17 cellular contexts compared by ENCODE assay signal in the genomic region with DNA sequence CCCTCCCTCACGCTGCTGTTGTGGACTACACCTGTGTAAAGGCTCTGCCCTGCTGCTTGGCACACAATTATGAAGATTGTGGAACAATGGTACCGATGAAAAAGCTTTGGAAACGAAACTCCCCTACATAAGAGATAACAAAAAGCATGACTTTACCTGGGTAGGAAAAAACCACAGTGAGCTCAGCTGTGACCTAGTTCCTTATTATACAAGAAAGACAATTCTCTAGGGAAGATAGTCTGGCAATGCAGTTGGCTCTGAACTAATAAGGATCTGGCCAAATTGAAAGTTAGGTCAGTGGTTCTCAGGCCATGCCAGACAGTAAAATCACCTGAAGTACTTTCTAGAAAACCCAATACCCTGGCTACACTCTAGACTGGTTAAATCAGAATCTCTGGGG. TPM values are rescaled to one million over a fixed set of nuclear protein-coding genes. Genes with fewer than 3 reads are reported as not detected.
"Had no signal": no experiment of that assay in that cellular context is flagged by ENCODE, and none has a peak within 500 bp of the region (broad histone marks: within the 10 kb centered on the region; RNA-seq: fewer than 3 reads in every experiment).

No MANE protein-coding gene starts in this region.

- H3K27ac ChIP-seq: gastrocnemius medialis, pancreas, thoracic aorta had no signal

- H3K36me3 ChIP-seq: gastrocnemius medialis, pancreas, thoracic aorta had no signal

- H3K9me3 Mint-ChIP-seq: activated CD4-positive, alpha-beta memory T cell treated with anti-CD3 and anti-CD28 coated beads, Interleukin-2, amount 10 ng/mL, durations not matched to agents 7 days and 5 days; activated naive CD4-positive, alpha-beta T cell treated with anti-CD3 and anti-CD28 coated beads, Interleukin-2, amount 10 ng/mL, durations not matched to agents 7 days and 5 days; activated T-helper 2 cell treated with anti-CD3 and anti-CD28 coated beads, Interferon-gamma antibody, Interleukin-2, Interleukin-4, amounts not matched to agents 10 μg/mL and 5 μg/mL and 100 μg/mL, durations not matched to agents 14 hours and 24 hours and 36 hours; neural crest cell; stimulated activated naive CD8-positive, alpha-beta T cell treated with anti-CD3 and anti-CD28 coated beads, Interleukin-15, amount 100 ng/mL, for 72 hours had no signal

- ATAC-seq: activated CD4-positive, CD25-positive, alpha-beta regulatory T cell treated with anti-CD3 and anti-CD28 coated beads, Interleukin-2, amount 50 U/mL, for 24 hours; gastrocnemius medialis; heart right ventricle; left lobe of liver; pancreas; stimulated activated naive CD8-positive, alpha-beta T cell treated with anti-CD3 and anti-CD28 coated beads, Interleukin-15, amount 100 ng/mL, for 72 hours had no signal

- H3K27ac Mint-ChIP-seq: activated CD4-positive, alpha-beta memory T cell treated with anti-CD3 and anti-CD28 coated beads, Interleukin-2, amount 10 ng/mL, durations not matched to agents 7 days and 5 days; stimulated activated naive CD8-positive, alpha-beta T cell treated with anti-CD3 and anti-CD28 coated beads, Interleukin-15, amount 100 ng/mL, for 72 hours had no signal

- H3K4me3 ChIP-seq: gastrocnemius medialis, heart right ventricle, pancreas, thoracic aorta had no signal

- H3K36me3 Mint-ChIP-seq: activated naive CD4-positive, alpha-beta T cell treated with anti-CD3 and anti-CD28 coated beads, Interleukin-2, amount 10 ng/mL, durations not matched to agents 7 days and 5 days had no signal

- H3K4me3 Mint-ChIP-seq: activated CD4-positive, alpha-beta memory T cell treated with anti-CD3 and anti-CD28 coated beads, Interleukin-2, amount 10 ng/mL, durations not matched to agents 7 days and 5 days; activated naive CD4-positive, alpha-beta T cell treated with anti-CD3 and anti-CD28 coated beads, Interleukin-2, amount 10 ng/mL, durations not matched to agents 7 days and 5 days; neural crest cell; stimulated activated naive CD8-positive, alpha-beta T cell treated with anti-CD3 and anti-CD28 coated beads, Interleukin-15, amount 100 ng/mL, for 72 hours had no signal

- FAIRE-seq: colon, islet of Langerhans, pancreas, urothelium cell line had no signal

- H3K9me3 ChIP-seq: gastrocnemius medialis, heart right ventricle, pancreas, thoracic aorta had no signal

- H3K27me3 ChIP-seq: gastrocnemius medialis, heart right ventricle, pancreas had no signal

- DNase-seq: activated CD4-positive, alpha-beta memory T cell treated with anti-CD3 and anti-CD28 coated beads, Interleukin-2, amount 10 ng/mL, durations not matched to agents 7 days and 5 days; effector CD4-positive, alpha-beta T cell; gastrocnemius medialis; heart right ventricle; pancreas; stimulated activated CD4-positive, alpha-beta T cell treated with anti-CD3 and anti-CD28 coated beads, Interleukin-12 subunit alpha, Interleukin-12 subunit beta, amount 100 ng/mL, for 4 hours; stimulated activated naive CD8-positive, alpha-beta T cell treated with anti-CD3 and anti-CD28 coated beads, Interleukin-15, amount 100 ng/mL, for 72 hours had no signal

RNA-seq across cellular contexts. Expression of gene CLEC3B, which starts 16.1 kb away (rescaled TPM):
- total RNA-seq: activated CD4-positive, alpha-beta memory T cell treated with anti-CD3 and anti-CD28 coated beads, Interleukin-2, amount 10 ng/mL, durations not matched to agents 7 days and 5 days; activated T-helper 2 cell treated with anti-CD3 and anti-CD28 coated beads, Interferon-gamma antibody, Interleukin-2, Interleukin-4, amounts not matched to agents 10 μg/mL and 5 μg/mL and 100 μg/mL, durations not matched to agents 14 hours and 24 hours and 36 hours; endothelial cell of umbilical vein; neural crest cell had no signal
